Comparison of ENCODE assay signal across 2 cellular contexts in the genomic region with DNA sequence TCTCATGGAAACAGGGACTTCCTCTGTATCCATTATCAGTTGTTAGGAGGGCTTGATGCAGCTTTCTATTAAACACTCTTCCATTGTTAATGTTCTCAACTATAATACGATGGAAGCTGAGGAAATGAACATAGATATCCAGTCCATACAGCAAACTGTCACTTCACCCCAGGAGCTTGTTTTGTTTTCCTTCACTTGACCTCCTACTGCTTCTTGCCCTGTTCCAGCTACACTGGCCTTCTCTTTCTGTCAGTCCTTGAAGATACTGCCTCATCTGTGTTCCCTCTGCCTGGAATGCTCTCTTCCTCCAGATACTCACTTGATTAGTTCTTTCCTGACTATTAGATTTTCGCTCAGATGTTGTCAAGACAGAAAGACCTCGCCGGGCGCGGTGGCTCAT.
TF ChIP-seq lines count a peak whose summit lies in the region.

No MANE protein-coding gene starts in this region.

TF ChIP-seq in WTC11, 78 proteins besides CTCF, POLR2A, EP300 and RAD21:
- TF ChIP-seq E2F5 (CRISPR knock-in tag; IDR thresholded peaks at IDR 0.05) (no peak), NR2C2 (CRISPR knock-in tag; IDR thresholded peaks at IDR 0.05) (no peak), EMX1 (CRISPR knock-in tag; IDR thresholded peaks at IDR 0.05) (no peak)

TF ChIP-seq in H1, 55 proteins besides CTCF, POLR2A, EP300 and RAD21:
- TF ChIP-seq GTF2F1 (IDR thresholded peaks at IDR 0.05; ENCODE audit: borderline replicate concordance, low read depth, low read length) = no peak
- TF ChIP-seq, protein P1, sequence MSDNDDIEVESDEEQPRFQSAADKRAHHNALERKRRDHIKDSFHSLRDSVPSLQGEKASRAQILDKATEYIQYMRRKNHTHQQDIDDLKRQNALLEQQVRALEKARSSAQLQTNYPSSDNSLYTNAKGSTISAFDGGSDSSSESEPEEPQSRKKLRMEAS (IDR thresholded peaks at IDR 0.05) = no peak
- no peak for TF ChIP-seq SUZ12 (IDR thresholded peaks at IDR 0.05; ENCODE audit: low read length)
- no peak for TF ChIP-seq TEAD4 (IDR thresholded peaks at IDR 0.05; ENCODE audit: low read depth, low read length)
- TF ChIP-seq, protein P2, sequence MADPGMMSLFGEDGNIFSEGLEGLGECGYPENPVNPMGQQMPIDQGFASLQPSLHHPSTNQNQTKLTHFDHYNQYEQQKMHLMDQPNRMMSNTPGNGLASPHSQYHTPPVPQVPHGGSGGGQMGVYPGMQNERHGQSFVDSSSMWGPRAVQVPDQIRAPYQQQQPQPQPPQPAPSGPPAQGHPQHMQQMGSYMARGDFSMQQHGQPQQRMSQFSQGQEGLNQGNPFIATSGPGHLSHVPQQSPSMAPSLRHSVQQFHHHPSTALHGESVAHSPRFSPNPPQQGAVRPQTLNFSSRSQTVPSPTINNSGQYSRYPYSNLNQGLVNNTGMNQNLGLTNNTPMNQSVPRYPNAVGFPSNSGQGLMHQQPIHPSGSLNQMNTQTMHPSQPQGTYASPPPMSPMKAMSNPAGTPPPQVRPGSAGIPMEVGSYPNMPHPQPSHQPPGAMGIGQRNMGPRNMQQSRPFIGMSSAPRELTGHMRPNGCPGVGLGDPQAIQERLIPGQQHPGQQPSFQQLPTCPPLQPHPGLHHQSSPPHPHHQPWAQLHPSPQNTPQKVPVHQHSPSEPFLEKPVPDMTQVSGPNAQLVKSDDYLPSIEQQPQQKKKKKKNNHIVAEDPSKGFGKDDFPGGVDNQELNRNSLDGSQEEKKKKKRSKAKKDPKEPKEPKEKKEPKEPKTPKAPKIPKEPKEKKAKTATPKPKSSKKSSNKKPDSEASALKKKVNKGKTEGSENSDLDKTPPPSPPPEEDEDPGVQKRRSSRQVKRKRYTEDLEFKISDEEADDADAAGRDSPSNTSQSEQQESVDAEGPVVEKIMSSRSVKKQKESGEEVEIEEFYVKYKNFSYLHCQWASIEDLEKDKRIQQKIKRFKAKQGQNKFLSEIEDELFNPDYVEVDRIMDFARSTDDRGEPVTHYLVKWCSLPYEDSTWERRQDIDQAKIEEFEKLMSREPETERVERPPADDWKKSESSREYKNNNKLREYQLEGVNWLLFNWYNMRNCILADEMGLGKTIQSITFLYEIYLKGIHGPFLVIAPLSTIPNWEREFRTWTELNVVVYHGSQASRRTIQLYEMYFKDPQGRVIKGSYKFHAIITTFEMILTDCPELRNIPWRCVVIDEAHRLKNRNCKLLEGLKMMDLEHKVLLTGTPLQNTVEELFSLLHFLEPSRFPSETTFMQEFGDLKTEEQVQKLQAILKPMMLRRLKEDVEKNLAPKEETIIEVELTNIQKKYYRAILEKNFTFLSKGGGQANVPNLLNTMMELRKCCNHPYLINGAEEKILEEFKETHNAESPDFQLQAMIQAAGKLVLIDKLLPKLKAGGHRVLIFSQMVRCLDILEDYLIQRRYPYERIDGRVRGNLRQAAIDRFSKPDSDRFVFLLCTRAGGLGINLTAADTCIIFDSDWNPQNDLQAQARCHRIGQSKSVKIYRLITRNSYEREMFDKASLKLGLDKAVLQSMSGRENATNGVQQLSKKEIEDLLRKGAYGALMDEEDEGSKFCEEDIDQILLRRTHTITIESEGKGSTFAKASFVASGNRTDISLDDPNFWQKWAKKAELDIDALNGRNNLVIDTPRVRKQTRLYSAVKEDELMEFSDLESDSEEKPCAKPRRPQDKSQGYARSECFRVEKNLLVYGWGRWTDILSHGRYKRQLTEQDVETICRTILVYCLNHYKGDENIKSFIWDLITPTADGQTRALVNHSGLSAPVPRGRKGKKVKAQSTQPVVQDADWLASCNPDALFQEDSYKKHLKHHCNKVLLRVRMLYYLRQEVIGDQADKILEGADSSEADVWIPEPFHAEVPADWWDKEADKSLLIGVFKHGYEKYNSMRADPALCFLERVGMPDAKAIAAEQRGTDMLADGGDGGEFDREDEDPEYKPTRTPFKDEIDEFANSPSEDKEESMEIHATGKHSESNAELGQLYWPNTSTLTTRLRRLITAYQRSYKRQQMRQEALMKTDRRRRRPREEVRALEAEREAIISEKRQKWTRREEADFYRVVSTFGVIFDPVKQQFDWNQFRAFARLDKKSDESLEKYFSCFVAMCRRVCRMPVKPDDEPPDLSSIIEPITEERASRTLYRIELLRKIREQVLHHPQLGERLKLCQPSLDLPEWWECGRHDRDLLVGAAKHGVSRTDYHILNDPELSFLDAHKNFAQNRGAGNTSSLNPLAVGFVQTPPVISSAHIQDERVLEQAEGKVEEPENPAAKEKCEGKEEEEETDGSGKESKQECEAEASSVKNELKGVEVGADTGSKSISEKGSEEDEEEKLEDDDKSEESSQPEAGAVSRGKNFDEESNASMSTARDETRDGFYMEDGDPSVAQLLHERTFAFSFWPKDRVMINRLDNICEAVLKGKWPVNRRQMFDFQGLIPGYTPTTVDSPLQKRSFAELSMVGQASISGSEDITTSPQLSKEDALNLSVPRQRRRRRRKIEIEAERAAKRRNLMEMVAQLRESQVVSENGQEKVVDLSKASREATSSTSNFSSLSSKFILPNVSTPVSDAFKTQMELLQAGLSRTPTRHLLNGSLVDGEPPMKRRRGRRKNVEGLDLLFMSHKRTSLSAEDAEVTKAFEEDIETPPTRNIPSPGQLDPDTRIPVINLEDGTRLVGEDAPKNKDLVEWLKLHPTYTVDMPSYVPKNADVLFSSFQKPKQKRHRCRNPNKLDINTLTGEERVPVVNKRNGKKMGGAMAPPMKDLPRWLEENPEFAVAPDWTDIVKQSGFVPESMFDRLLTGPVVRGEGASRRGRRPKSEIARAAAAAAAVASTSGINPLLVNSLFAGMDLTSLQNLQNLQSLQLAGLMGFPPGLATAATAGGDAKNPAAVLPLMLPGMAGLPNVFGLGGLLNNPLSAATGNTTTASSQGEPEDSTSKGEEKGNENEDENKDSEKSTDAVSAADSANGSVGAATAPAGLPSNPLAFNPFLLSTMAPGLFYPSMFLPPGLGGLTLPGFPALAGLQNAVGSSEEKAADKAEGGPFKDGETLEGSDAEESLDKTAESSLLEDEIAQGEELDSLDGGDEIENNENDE (IDR thresholded peaks at IDR 0.05; ENCODE audit: insufficient replicate concordance, low read length) = no peak
- TF ChIP-seq SP1 (IDR thresholded peaks at IDR 0.05; ENCODE audit: low read depth, low read length) = no peak
- no peak for TF ChIP-seq EGR1 (IDR thresholded peaks at IDR 0.05; ENCODE audit: borderline replicate concordance, low read depth, low read length)
- TF ChIP-seq SP4 (IDR thresholded peaks at IDR 0.05; ENCODE audit: low read length) = no peak
- TF ChIP-seq TCF12 (IDR thresholded peaks at IDR 0.05; ENCODE audit: low read depth, low read length) = no peak
- no peak for TF ChIP-seq JUN (IDR thresholded peaks at IDR 0.05; ENCODE audit: low read depth, low read length)
- no peak for TF ChIP-seq GABPA (IDR thresholded peaks at IDR 0.05; ENCODE audit: borderline replicate concordance, insufficient read depth, low read length)
- no peak for TF ChIP-seq HDAC2 (IDR thresholded peaks at IDR 0.05; ENCODE audit: borderline replicate concordance in 1 of 2, low read depth in 2 of 2, low read length in 2 of 2)
- no peak for TF ChIP-seq SRF (IDR thresholded peaks at IDR 0.05; ENCODE audit: low read depth, low read length)
TF ChIP-seq in H1: peak in this region for 0.
